1 cellular context compared by ENCODE assay signal in genomic region chr14:101761032-101761880, GRCh38.
TF ChIP-seq lines count a peak whose summit lies in the region.

Gene PPP2R5C, plus strand, starts transcription at chr14:101761709. Its CDS starts 185 bp downstream, at chr14:101761894.

TF ChIP-seq in HEK293, 187 proteins besides CTCF, POLR2A, EP300 and RAD21 (continued from another document and continues in another):
- TF ChIP-seq INSM2 (tag by site-specific recombination; IDR thresholded peaks at IDR 0.05), result peak; percentile 34; the same call in 1 of the 2 replicates
- no peak for TF ChIP-seq PRDM1 (tag by site-specific recombination; IDR thresholded peaks at IDR 0.05)
- TF ChIP-seq ZSCAN23 (tag by site-specific recombination; IDR thresholded peaks at IDR 0.05), result 0 out of 2 replicates have a peak, but pooled peaks have one; percentile 63
- TF ChIP-seq TSHZ1 (tag by site-specific recombination; IDR thresholded peaks at IDR 0.05; ENCODE audit: borderline replicate concordance), result no peak
- no peak for TF ChIP-seq ZNF704 (tag by site-specific recombination; IDR thresholded peaks at IDR 0.05)
- no peak for TF ChIP-seq ZBTB49 (tag by site-specific recombination; IDR thresholded peaks at IDR 0.05; ENCODE audit: low read depth)
- no peak for TF ChIP-seq ZNF701 (tag by site-specific recombination; IDR thresholded peaks at IDR 0.05)
- TF ChIP-seq ZIC2 (tag by site-specific recombination; IDR thresholded peaks at IDR 0.05), result peak; percentile 96
- no peak for TF ChIP-seq FEZF1 (tag by site-specific recombination; IDR thresholded peaks at IDR 0.05)
- no peak for TF ChIP-seq ZNF555 (tag by site-specific recombination; conservative IDR thresholded peaks at IDR 0.05)
- peak; percentile 24; the same call in 1 of the 2 replicates for TF ChIP-seq ZNF341 (tag by site-specific recombination; IDR thresholded peaks at IDR 0.05; ENCODE audit: low read depth)
- TF ChIP-seq HOXD13 (CRISPR knock-in tag; IDR thresholded peaks at IDR 0.05; ENCODE audit: borderline replicate concordance), result no peak
- peak; percentile 99 for TF ChIP-seq PRDM4 (tag by site-specific recombination; IDR thresholded peaks at IDR 0.05)
- TF ChIP-seq ZNF311 (tag by site-specific recombination; IDR thresholded peaks at IDR 0.05; ENCODE audit: borderline replicate concordance), result no peak
- TF ChIP-seq ZNF664 (tag by site-specific recombination; IDR thresholded peaks at IDR 0.05), result no peak
- TF ChIP-seq REST (tag by site-specific recombination; IDR thresholded peaks at IDR 0.05), result no peak
- TF ChIP-seq TCF7L2 (IDR thresholded peaks at IDR 0.05; ENCODE audit: borderline replicate concordance, low read depth, low read length), result no peak
- no peak for TF ChIP-seq ZNF26 (tag by site-specific recombination; IDR thresholded peaks at IDR 0.05)
- no peak for TF ChIP-seq ZNF350 (tag by site-specific recombination; IDR thresholded peaks at IDR 0.05)
- TF ChIP-seq ZBTB20 (tag by site-specific recombination; IDR thresholded peaks at IDR 0.05), result peak; percentile 92
- TF ChIP-seq ZNF148 (tag by site-specific recombination; IDR thresholded peaks at IDR 0.05; ENCODE audit: borderline replicate concordance), result no peak
- peak; percentile 86 for TF ChIP-seq ZFHX2 (tag by site-specific recombination; conservative IDR thresholded peaks at IDR 0.05)
- no peak for TF ChIP-seq ZNF48 (tag by site-specific recombination; IDR thresholded peaks at IDR 0.05)
- TF ChIP-seq ZXDB (tag by site-specific recombination; IDR thresholded peaks at IDR 0.05), result peak; percentile 90
- TF ChIP-seq PRDM10 (tag by site-specific recombination; IDR thresholded peaks at IDR 0.05), result peak; percentile 29; the same call in 1 of the 2 replicates
- no peak for TF ChIP-seq ZNF510 (tag by site-specific recombination; IDR thresholded peaks at IDR 0.05; ENCODE audit: insufficient replicate concordance)
- TF ChIP-seq ZNF626 (tag by site-specific recombination; IDR thresholded peaks at IDR 0.05), result no peak
- TF ChIP-seq ZSCAN4 (tag by site-specific recombination; IDR thresholded peaks at IDR 0.05), result no peak
- TF ChIP-seq ZNF223 (tag by site-specific recombination; IDR thresholded peaks at IDR 0.05), result no peak
